In the genomic region with DNA sequence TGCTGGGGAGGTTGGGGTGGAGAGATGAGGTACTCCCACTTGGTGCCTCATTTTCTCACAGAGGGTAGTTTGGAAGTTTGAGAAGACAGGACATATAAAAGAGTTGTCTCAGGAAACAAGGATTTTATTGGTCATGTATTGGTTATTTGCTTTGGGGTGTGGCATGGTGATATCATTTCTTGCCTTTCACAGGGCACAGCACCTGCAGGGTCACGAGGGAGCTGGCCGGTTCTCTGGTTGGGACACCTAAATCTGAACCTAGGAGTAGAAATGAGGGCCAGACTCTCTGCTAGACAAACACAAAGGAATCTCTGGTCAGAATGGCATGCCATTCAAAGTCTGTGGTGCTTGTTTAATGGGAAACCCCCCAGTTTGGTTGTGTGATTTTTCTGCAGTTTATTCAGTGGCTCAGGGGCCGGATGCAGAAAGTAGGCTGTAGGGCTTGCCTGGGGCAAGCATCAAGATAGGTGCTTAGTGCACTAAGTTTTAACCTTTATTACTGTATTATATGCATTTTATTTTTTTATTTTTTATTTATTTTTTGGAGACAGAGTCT, we compare ENCODE assay signal across 29 cellular contexts.
"Had no signal": no experiment of that assay in that cellular context is flagged by ENCODE, and none has a peak within 500 bp of the region (broad histone marks: within the 10 kb centered on the region; RNA-seq: fewer than 3 reads in every experiment).

No MANE protein-coding gene starts in this region.

- H3K9me3 ChIP-seq: ascending aorta, SJSA1, SK-N-SH had no signal

- H3K4me1 ChIP-seq: ascending aorta, SJSA1 had no signal

- H3K4me3 ChIP-seq: ascending aorta, cardiac muscle cell, SJSA1 had no signal

- DNase-seq: activated CD4-positive, alpha-beta memory T cell treated with anti-CD3 and anti-CD28 coated beads, Interleukin-2, amount 10 ng/mL, durations not matched to agents 7 days and 5 days; activated CD4-positive, alpha-beta T cell treated with anti-CD3 and anti-CD28 coated beads for 1 hour; activated CD4-positive, alpha-beta T cell treated with anti-CD3 and anti-CD28 coated beads for 48 hours; activated CD4-positive, CD25-positive, alpha-beta regulatory T cell; activated effector memory CD4-positive, alpha-beta T cell treated with anti-CD3 and anti-CD28 coated beads, Interleukin-2, amount 50 U/mL, for 16 hours; activated naive CD4-positive, alpha-beta T cell treated with Interleukin-2 at 50 U/mL for 16 hours; activated naive CD8-positive, alpha-beta T cell treated with anti-CD3 and anti-CD28 coated beads, Interleukin-2, amount 10 ng/mL, durations not matched to agents 7 days and 5 days; activated T-cell treated with anti-CD3 and anti-CD28 coated beads, Interleukin-2, amount 50 U/mL, for 1 hour; activated T-cell treated with anti-CD3 and anti-CD28 coated beads, Interleukin-2, amount 50 U/mL, for 72 hours; amygdala; Kasumi-1; KG1; MM.1S; MV-4-11; NCI-H1092; NCI-H1436 treated with DMSO at 0.1 percent for 48 hours; NCI-H1694 treated with DMSO at 0.1 percent for 48 hours; NCI-H2029; NCI-H345; NCI-H524 treated with DMSO at 0.1 percent for 48 hours; RPMI8226; SHP77 treated with DMSO at 0.1 percent for 48 hours; SK-N-SH had no signal

- H3K27me3 ChIP-seq: ascending aorta, cardiac muscle cell, SJSA1 had no signal

- H3K36me3 ChIP-seq: ascending aorta, cardiac muscle cell, SJSA1 had no signal

- ATAC-seq: activated T-cell treated with anti-CD3 and anti-CD28 coated beads, Interleukin-2, amount 50 U/mL, for 72 hours; activated T-helper 17 cell treated with anti-CD3 and anti-CD28 coated beads, Interleukin-2, amount 50 U/mL, for 72 hours; Panc1 had no signal

- FAIRE-seq: TTC549 had no signal

- H3K27ac ChIP-seq: ascending aorta, cardiac muscle cell, SJSA1 had no signal
